In the genomic region with DNA sequence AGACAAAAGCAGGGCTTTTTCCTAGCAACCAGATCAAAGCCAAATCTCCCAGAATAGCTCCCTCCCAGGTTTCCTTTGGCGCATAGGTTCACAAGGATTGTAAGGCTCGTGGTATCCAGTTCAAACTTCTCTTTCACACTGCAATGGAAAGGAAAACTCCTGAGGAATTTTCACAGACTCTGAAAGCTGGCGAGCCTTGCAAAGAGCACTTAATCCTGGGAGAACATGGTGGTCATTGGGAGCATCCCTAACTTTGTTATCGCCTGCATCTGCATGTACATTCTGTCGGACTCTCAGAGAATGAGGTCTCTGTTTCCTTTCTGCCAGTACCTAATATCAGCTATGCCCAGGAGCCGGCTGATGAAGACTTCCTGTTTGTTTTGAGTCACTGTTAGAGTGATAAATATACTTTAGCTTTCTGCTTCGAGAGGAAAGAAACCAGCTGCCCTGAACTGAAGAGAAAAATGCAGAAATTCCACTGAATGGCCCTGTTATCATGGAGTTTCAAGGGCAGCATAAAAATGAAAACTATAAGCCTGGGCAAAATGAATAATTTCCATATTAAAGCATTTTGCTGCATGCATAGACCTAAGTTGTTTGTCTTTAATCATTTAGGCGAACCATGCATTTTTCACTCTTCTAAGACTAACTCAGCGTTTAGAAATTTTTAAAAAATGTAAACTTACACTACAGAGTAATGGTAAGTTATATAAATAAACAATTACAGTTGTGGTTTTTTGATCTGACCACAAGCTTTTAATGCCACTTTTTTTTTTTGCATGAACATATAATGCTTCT, we compare ENCODE assay signal across 1 cellular context.
TF ChIP-seq lines count a peak whose summit lies in the region.

No MANE protein-coding gene starts in this region.

TF ChIP-seq in K562, 482 proteins besides CTCF, POLR2A, EP300 and RAD21 (continued from another document and continues in another):
- TF ChIP-seq, protein P1, sequence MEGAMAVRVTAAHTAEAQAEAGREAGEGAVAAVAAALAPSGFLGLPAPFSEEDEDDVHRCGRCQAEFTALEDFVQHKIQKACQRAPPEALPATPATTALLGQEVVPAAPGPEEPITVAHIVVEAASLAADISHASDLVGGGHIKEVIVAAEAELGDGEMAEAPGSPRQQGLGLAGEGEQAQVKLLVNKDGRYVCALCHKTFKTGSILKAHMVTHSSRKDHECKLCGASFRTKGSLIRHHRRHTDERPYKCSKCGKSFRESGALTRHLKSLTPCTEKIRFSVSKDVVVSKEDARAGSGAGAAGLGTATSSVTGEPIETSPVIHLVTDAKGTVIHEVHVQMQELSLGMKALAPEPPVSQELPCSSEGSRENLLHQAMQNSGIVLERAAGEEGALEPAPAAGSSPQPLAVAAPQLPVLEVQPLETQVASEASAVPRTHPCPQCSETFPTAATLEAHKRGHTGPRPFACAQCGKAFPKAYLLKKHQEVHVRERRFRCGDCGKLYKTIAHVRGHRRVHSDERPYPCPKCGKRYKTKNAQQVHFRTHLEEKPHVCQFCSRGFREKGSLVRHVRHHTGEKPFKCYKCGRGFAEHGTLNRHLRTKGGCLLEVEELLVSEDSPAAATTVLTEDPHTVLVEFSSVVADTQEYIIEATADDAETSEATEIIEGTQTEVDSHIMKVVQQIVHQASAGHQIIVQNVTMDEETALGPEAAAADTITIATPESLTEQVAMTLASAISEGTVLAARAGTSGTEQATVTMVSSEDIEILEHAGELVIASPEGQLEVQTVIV (CRISPR knock-in tag; IDR thresholded peaks at IDR 0.05; ENCODE audit: borderline replicate concordance): no peak
- TF ChIP-seq, protein P2, sequence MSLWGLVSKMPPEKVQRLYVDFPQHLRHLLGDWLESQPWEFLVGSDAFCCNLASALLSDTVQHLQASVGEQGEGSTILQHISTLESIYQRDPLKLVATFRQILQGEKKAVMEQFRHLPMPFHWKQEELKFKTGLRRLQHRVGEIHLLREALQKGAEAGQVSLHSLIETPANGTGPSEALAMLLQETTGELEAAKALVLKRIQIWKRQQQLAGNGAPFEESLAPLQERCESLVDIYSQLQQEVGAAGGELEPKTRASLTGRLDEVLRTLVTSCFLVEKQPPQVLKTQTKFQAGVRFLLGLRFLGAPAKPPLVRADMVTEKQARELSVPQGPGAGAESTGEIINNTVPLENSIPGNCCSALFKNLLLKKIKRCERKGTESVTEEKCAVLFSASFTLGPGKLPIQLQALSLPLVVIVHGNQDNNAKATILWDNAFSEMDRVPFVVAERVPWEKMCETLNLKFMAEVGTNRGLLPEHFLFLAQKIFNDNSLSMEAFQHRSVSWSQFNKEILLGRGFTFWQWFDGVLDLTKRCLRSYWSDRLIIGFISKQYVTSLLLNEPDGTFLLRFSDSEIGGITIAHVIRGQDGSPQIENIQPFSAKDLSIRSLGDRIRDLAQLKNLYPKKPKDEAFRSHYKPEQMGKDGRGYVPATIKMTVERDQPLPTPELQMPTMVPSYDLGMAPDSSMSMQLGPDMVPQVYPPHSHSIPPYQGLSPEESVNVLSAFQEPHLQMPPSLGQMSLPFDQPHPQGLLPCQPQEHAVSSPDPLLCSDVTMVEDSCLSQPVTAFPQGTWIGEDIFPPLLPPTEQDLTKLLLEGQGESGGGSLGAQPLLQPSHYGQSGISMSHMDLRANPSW (CRISPR knock-in tag; IDR thresholded peaks at IDR 0.05): no peak
- peak; percentile 81 for TF ChIP-seq CBFA2T2 (conservative IDR thresholded peaks at IDR 0.05)
- peak; percentile 78 for TF ChIP-seq MEIS2 (IDR thresholded peaks at IDR 0.05; ENCODE audit: partially characterized antibody)
- TF ChIP-seq GATAD2B (IDR thresholded peaks at IDR 0.05; ENCODE audit: borderline replicate concordance): peak; percentile 63; the same call in 1 of the 2 replicates
- TF ChIP-seq ARID2 (IDR thresholded peaks at IDR 0.05): no peak
- TF ChIP-seq MYBL2 (IDR thresholded peaks at IDR 0.05; ENCODE audit: low read depth): no peak
- TF ChIP-seq MYBL2 (CRISPR knock-in tag; IDR thresholded peaks at IDR 0.05; ENCODE audit: borderline replicate concordance): no peak
- 0 out of 2 replicates have a peak, but pooled peaks have one; percentile 38 for TF ChIP-seq CC2D1A (IDR thresholded peaks at IDR 0.05)
- TF ChIP-seq CEBPG (CRISPR knock-in tag; IDR thresholded peaks at IDR 0.05): no peak
- TF ChIP-seq CEBPG (tag; conservative IDR thresholded peaks at IDR 0.05 in 1 of 2, IDR thresholded peaks at IDR 0.05 in 1 of 2): no peak
- TF ChIP-seq, protein P3, sequence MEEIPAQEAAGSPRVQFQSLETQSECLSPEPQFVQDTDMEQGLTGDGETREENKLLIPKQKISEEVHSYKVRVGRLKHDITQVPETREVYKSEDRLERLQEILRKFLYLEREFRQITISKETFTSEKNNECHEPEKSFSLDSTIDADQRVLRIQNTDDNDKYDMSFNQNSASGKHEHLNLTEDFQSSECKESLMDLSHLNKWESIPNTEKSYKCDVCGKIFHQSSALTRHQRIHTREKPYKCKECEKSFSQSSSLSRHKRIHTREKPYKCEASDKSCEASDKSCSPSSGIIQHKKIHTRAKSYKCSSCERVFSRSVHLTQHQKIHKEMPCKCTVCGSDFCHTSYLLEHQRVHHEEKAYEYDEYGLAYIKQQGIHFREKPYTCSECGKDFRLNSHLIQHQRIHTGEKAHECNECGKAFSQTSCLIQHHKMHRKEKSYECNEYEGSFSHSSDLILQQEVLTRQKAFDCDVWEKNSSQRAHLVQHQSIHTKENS (CRISPR knock-in tag; IDR thresholded peaks at IDR 0.05): no peak
- TF ChIP-seq ZNF75A (CRISPR knock-in tag; IDR thresholded peaks at IDR 0.05): no peak
- TF ChIP-seq HDAC3 (IDR thresholded peaks at IDR 0.05; ENCODE audit: borderline replicate concordance, partially characterized antibody): peak; percentile 36
- TF ChIP-seq, protein P4, sequence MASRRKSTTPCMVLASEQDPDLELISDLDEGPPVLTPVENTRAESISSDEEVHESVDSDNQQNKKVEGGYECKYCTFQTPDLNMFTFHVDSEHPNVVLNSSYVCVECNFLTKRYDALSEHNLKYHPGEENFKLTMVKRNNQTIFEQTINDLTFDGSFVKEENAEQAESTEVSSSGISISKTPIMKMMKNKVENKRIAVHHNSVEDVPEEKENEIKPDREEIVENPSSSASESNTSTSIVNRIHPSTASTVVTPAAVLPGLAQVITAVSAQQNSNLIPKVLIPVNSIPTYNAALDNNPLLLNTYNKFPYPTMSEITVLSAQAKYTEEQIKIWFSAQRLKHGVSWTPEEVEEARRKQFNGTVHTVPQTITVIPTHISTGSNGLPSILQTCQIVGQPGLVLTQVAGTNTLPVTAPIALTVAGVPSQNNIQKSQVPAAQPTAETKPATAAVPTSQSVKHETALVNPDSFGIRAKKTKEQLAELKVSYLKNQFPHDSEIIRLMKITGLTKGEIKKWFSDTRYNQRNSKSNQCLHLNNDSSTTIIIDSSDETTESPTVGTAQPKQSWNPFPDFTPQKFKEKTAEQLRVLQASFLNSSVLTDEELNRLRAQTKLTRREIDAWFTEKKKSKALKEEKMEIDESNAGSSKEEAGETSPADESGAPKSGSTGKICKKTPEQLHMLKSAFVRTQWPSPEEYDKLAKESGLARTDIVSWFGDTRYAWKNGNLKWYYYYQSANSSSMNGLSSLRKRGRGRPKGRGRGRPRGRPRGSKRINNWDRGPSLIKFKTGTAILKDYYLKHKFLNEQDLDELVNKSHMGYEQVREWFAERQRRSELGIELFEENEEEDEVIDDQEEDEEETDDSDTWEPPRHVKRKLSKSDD (conservative IDR thresholded peaks at IDR 0.05; ENCODE audit: low read length): no peak
- TF ChIP-seq CEBPB (tag; IDR thresholded peaks at IDR 0.05): no peak
- no peak for TF ChIP-seq ZNF507 (tag; conservative IDR thresholded peaks at IDR 0.05)
- TF ChIP-seq, protein P5, sequence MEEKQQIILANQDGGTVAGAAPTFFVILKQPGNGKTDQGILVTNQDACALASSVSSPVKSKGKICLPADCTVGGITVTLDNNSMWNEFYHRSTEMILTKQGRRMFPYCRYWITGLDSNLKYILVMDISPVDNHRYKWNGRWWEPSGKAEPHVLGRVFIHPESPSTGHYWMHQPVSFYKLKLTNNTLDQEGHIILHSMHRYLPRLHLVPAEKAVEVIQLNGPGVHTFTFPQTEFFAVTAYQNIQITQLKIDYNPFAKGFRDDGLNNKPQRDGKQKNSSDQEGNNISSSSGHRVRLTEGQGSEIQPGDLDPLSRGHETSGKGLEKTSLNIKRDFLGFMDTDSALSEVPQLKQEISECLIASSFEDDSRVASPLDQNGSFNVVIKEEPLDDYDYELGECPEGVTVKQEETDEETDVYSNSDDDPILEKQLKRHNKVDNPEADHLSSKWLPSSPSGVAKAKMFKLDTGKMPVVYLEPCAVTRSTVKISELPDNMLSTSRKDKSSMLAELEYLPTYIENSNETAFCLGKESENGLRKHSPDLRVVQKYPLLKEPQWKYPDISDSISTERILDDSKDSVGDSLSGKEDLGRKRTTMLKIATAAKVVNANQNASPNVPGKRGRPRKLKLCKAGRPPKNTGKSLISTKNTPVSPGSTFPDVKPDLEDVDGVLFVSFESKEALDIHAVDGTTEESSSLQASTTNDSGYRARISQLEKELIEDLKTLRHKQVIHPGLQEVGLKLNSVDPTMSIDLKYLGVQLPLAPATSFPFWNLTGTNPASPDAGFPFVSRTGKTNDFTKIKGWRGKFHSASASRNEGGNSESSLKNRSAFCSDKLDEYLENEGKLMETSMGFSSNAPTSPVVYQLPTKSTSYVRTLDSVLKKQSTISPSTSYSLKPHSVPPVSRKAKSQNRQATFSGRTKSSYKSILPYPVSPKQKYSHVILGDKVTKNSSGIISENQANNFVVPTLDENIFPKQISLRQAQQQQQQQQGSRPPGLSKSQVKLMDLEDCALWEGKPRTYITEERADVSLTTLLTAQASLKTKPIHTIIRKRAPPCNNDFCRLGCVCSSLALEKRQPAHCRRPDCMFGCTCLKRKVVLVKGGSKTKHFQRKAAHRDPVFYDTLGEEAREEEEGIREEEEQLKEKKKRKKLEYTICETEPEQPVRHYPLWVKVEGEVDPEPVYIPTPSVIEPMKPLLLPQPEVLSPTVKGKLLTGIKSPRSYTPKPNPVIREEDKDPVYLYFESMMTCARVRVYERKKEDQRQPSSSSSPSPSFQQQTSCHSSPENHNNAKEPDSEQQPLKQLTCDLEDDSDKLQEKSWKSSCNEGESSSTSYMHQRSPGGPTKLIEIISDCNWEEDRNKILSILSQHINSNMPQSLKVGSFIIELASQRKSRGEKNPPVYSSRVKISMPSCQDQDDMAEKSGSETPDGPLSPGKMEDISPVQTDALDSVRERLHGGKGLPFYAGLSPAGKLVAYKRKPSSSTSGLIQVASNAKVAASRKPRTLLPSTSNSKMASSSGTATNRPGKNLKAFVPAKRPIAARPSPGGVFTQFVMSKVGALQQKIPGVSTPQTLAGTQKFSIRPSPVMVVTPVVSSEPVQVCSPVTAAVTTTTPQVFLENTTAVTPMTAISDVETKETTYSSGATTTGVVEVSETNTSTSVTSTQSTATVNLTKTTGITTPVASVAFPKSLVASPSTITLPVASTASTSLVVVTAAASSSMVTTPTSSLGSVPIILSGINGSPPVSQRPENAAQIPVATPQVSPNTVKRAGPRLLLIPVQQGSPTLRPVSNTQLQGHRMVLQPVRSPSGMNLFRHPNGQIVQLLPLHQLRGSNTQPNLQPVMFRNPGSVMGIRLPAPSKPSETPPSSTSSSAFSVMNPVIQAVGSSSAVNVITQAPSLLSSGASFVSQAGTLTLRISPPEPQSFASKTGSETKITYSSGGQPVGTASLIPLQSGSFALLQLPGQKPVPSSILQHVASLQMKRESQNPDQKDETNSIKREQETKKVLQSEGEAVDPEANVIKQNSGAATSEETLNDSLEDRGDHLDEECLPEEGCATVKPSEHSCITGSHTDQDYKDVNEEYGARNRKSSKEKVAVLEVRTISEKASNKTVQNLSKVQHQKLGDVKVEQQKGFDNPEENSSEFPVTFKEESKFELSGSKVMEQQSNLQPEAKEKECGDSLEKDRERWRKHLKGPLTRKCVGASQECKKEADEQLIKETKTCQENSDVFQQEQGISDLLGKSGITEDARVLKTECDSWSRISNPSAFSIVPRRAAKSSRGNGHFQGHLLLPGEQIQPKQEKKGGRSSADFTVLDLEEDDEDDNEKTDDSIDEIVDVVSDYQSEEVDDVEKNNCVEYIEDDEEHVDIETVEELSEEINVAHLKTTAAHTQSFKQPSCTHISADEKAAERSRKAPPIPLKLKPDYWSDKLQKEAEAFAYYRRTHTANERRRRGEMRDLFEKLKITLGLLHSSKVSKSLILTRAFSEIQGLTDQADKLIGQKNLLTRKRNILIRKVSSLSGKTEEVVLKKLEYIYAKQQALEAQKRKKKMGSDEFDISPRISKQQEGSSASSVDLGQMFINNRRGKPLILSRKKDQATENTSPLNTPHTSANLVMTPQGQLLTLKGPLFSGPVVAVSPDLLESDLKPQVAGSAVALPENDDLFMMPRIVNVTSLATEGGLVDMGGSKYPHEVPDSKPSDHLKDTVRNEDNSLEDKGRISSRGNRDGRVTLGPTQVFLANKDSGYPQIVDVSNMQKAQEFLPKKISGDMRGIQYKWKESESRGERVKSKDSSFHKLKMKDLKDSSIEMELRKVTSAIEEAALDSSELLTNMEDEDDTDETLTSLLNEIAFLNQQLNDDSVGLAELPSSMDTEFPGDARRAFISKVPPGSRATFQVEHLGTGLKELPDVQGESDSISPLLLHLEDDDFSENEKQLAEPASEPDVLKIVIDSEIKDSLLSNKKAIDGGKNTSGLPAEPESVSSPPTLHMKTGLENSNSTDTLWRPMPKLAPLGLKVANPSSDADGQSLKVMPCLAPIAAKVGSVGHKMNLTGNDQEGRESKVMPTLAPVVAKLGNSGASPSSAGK (IDR thresholded peaks at IDR 0.05): 0 out of 2 replicates have a peak, but pooled peaks have one; percentile 23
- peak in 1 of 2 experiments; percentile 83; a peak in 2 of 4 replicates for TF ChIP-seq RCOR1 (IDR thresholded peaks at IDR 0.05; ENCODE audit: borderline replicate concordance in 1 of 2, low read depth in 2 of 2, low read length in 2 of 2)
- TF ChIP-seq FOXJ2 (tag; IDR thresholded peaks at IDR 0.05): no peak
- TF ChIP-seq RBM14 (IDR thresholded peaks at IDR 0.05; ENCODE audit: borderline replicate concordance, insufficient read depth, low read depth, low read length): no peak
- TF ChIP-seq, protein P6, sequence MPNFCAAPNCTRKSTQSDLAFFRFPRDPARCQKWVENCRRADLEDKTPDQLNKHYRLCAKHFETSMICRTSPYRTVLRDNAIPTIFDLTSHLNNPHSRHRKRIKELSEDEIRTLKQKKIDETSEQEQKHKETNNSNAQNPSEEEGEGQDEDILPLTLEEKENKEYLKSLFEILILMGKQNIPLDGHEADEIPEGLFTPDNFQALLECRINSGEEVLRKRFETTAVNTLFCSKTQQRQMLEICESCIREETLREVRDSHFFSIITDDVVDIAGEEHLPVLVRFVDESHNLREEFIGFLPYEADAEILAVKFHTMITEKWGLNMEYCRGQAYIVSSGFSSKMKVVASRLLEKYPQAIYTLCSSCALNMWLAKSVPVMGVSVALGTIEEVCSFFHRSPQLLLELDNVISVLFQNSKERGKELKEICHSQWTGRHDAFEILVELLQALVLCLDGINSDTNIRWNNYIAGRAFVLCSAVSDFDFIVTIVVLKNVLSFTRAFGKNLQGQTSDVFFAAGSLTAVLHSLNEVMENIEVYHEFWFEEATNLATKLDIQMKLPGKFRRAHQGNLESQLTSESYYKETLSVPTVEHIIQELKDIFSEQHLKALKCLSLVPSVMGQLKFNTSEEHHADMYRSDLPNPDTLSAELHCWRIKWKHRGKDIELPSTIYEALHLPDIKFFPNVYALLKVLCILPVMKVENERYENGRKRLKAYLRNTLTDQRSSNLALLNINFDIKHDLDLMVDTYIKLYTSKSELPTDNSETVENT (CRISPR knock-in tag; IDR thresholded peaks at IDR 0.05): no peak
- TF ChIP-seq ZNF436 (CRISPR knock-in tag; IDR thresholded peaks at IDR 0.05): no peak
- no peak for TF ChIP-seq MEF2D (tag; conservative IDR thresholded peaks at IDR 0.05; ENCODE audit: low read depth)
- peak; percentile 92 for TF ChIP-seq CTBP1 (IDR thresholded peaks at IDR 0.05; ENCODE audit: borderline replicate concordance)
- peak; percentile 83 for TF ChIP-seq ZEB2 (IDR thresholded peaks at IDR 0.05)
- no peak for TF ChIP-seq ETS2 (tag; IDR thresholded peaks at IDR 0.05; ENCODE audit: borderline replicate concordance, poor library complexity, severe bottlenecking)
- no peak for TF ChIP-seq NCOA4 (IDR thresholded peaks at IDR 0.05; ENCODE audit: partially characterized antibody)
- TF ChIP-seq SNRNP70 (optimal IDR thresholded peaks at IDR 0.05; ENCODE audit: low read depth, low read length): no peak
- TF ChIP-seq FOXA1 (IDR thresholded peaks at IDR 0.05; ENCODE audit: borderline replicate concordance): peak; percentile 74; the same call in 1 of the 2 replicates
